21 cellular contexts compared by ENCODE assay signal in the genomic region with DNA sequence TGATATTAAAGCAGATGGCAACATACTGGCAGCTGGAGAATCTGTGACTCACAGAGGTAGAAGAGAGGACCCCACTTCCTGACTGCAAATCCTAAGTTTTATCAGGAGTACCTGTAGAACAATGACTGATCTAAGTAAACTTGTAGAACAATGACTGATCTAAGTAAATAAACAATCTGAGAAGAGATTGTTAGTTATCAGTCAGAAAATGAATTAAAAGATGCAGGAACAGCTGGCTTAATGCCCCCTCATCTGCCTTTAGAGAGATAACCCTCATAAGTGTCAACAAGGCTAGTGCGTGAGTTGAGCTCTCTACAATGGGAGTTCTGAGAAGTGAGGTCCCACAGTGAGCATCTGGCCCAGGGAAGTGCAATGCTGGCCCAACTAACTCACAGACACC. TPM values are rescaled to one million over a fixed set of nuclear protein-coding genes. Genes with fewer than 3 reads are reported as not detected.
A peak's percentile ranks its signal among the peaks of the same experiment; 100 is the strongest.
DNase-seq lines count a peak whose midpoint lies in the region; ATAC-seq and TF ChIP-seq lines count a peak whose summit lies in the region.
"Had no signal": no experiment of that assay in that cellular context is flagged by ENCODE, and none has a peak within 500 bp of the region (broad histone marks: within the 10 kb centered on the region; RNA-seq: fewer than 3 reads in every experiment).

No MANE protein-coding gene starts in this region.

- peak overlapping the region; percentile 13 for H3K27ac Mint-ChIP-seq in activated T-cell treated with anti-CD3 and anti-CD28 coated beads, Interleukin-2, amount 50 U/mL, for 24 hours
- H3K27ac Mint-ChIP-seq in WTC11, result peak overlapping the region; percentile 28; the same call in 1 of the 2 replicates
- peak overlapping the region; percentile 20 for H3K27ac Mint-ChIP-seq in stimulated activated effector memory CD8-positive, alpha-beta T cell treated with anti-CD3 and anti-CD28 coated beads, Interleukin-12 subunit alpha, Interleukin-12 subunit beta, amount 100 ng/mL, for 72 hours

- H3K9me3 ChIP-seq in right lobe of liver, result no peaks in the 10 kb centered on the region
- H3K9me3 ChIP-seq: Peyer's patch had no signal

- H3K4me1 Mint-ChIP-seq in activated T-cell treated with anti-CD3 and anti-CD28 coated beads, Interleukin-2, amount 50 U/mL, for 24 hours (ENCODE audit: low read depth), result peaks cover 9% of the 10 kb centered on the region
- no peaks in the 10 kb centered on the region for H3K4me1 Mint-ChIP-seq in activated T-cell treated with anti-CD3 and anti-CD28 coated beads, Interleukin-2, amount 50 U/mL, for 4 hours (ENCODE audit: low read depth)
- no peaks in the 10 kb centered on the region for H3K4me1 Mint-ChIP-seq in WTC11
- H3K4me1 Mint-ChIP-seq in stimulated activated effector memory CD8-positive, alpha-beta T cell treated with anti-CD3 and anti-CD28 coated beads, Interleukin-12 subunit alpha, Interleukin-12 subunit beta, amount 100 ng/mL, for 72 hours, result peaks cover 16% of the 10 kb centered on the region

- no peaks in the 10 kb centered on the region for H3K27me3 Mint-ChIP-seq in activated T-cell treated with anti-CD3 and anti-CD28 coated beads, Interleukin-2, amount 50 U/mL, for 24 hours
- H3K27me3 Mint-ChIP-seq in activated T-cell treated with anti-CD3 and anti-CD28 coated beads, Interleukin-2, amount 50 U/mL, for 4 hours (ENCODE audit: low read depth), result no peaks in the 10 kb centered on the region
- H3K27me3 Mint-ChIP-seq in WTC11 (ENCODE audit: low read depth), result no peaks in the 10 kb centered on the region

- ATAC-seq in activated T-cell treated with anti-CD3 and anti-CD28 coated beads, Interleukin-2, amount 50 U/mL, for 4 hours, result no peak
- ATAC-seq in WTC11 (no peak), right lobe of liver (no peak)
- no peak for ATAC-seq in stimulated activated effector memory CD8-positive, alpha-beta T cell treated with anti-CD3 and anti-CD28 coated beads, Interleukin-12 subunit alpha, Interleukin-12 subunit beta, amount 100 ng/mL, for 72 hours

- no peaks in the 10 kb centered on the region for H3K9me3 Mint-ChIP-seq in activated T-cell treated with anti-CD3 and anti-CD28 coated beads, Interleukin-2, amount 50 U/mL, for 24 hours
- no peaks in the 10 kb centered on the region for H3K9me3 Mint-ChIP-seq in activated T-cell treated with anti-CD3 and anti-CD28 coated beads, Interleukin-2, amount 50 U/mL, for 4 hours
- no peaks in the 10 kb centered on the region for H3K9me3 Mint-ChIP-seq in WTC11
- H3K9me3 Mint-ChIP-seq in stimulated activated effector memory CD8-positive, alpha-beta T cell treated with anti-CD3 and anti-CD28 coated beads, Interleukin-12 subunit alpha, Interleukin-12 subunit beta, amount 100 ng/mL, for 72 hours, result no peaks in the 10 kb centered on the region

- 89% methylated on average over 1 of the region's 1 CpG for WGBS in right lobe of liver (ENCODE audit: insufficient coverage, low coverage, low lambda C conversion rate, missing lambda C conversion rate)

- H3K27me3 ChIP-seq in brain microvascular endothelial cell (replicated peaks), result no peaks in the 10 kb centered on the region
- no peaks in the 10 kb centered on the region for H3K27me3 ChIP-seq in right lobe of liver
- H3K27me3 ChIP-seq: Peyer's patch had no signal

- H3K27ac ChIP-seq in brain microvascular endothelial cell (no peak overlapping the region), right lobe of liver (no peak overlapping the region)
- H3K27ac ChIP-seq: Peyer's patch had no signal

- no peak for TF ChIP-seq POLR2A in right lobe of liver (IDR thresholded peaks at IDR 0.05)

- intact Hi-C loops in right lobe of liver (cut with DNase I), result loop anchor here in 1 of 2 donors (10.0 kb wide), 1 partner anchor 110 kb away; no protein-coding TSS in a partner anchor

- DNase-seq in activated T-cell treated with anti-CD3 and anti-CD28 coated beads, Interleukin-2, amount 50 U/mL, for 24 hours, result no peak
- DNase-seq in activated T-cell treated with anti-CD3 and anti-CD28 coated beads, Interleukin-2, amount 50 U/mL, for 4 hours, result no peak
- no peak for DNase-seq in WTC11 (ENCODE audit: low spot score)
- DNase-seq in iPS-NIHi7 (ENCODE audit: extremely low spot score), result peak; percentile 22
- no peak for DNase-seq in stimulated activated effector memory CD8-positive, alpha-beta T cell treated with anti-CD3 and anti-CD28 coated beads, Interleukin-12 subunit alpha, Interleukin-12 subunit beta, amount 100 ng/mL, for 72 hours (ENCODE audit: low spot score in 2 of 2)
- DNase-seq in brain microvascular endothelial cell, result no peak
- no peak for DNase-seq in NCI-H1417 treated with DMSO at 0.1 percent for 48 hours (lab: John Stamatoyannopoulos, UW)
- no peak for DNase-seq in right lobe of liver
- DNase-seq: COR-L47, DMS79, GDM1, HCEC 1CT, MV-4-11, NCI-H1436, NCI-H345, NCI-H748 treated with DMSO at 0.1 percent for 48 hours, Peyer's patch, SHP77 treated with DMSO at 0.1 percent for 48 hours had no signal

- POLR2A ChIA-PET in WTC11 (lab: Charles Lee), result interaction anchor here (0.8 kb wide), 1 partner anchor 278 kb away, joined by 5 read pairs; no protein-coding TSS in a partner anchor

- H3K4me3 ChIP-seq in brain microvascular endothelial cell (ENCODE audit: low read depth, low read length) (no peak overlapping the region), right lobe of liver (no peak overlapping the region)
- H3K4me3 ChIP-seq: Peyer's patch had no signal

- H3K36me3 Mint-ChIP-seq in activated T-cell treated with anti-CD3 and anti-CD28 coated beads, Interleukin-2, amount 50 U/mL, for 24 hours (ENCODE audit: low read depth), result peaks cover 13% of the 10 kb centered on the region
- peaks cover 8% of the 10 kb centered on the region for H3K36me3 Mint-ChIP-seq in activated T-cell treated with anti-CD3 and anti-CD28 coated beads, Interleukin-2, amount 50 U/mL, for 4 hours (ENCODE audit: insufficient read depth)
- H3K36me3 Mint-ChIP-seq in WTC11, result no peaks in the 10 kb centered on the region
- peaks cover 3% of the 10 kb centered on the region for H3K36me3 Mint-ChIP-seq in stimulated activated effector memory CD8-positive, alpha-beta T cell treated with anti-CD3 and anti-CD28 coated beads, Interleukin-12 subunit alpha, Interleukin-12 subunit beta, amount 100 ng/mL, for 72 hours

- H3K36me3 ChIP-seq in brain microvascular endothelial cell (replicated peaks), result no peaks in the 10 kb centered on the region
- peaks cover 0 to 18% (median 5%) of the 10 kb centered on the region in 4 donors for H3K36me3 ChIP-seq in right lobe of liver

- TF ChIP-seq CTCF in WTC11 (IDR thresholded peaks at IDR 0.05), result no peak
- no peak for TF ChIP-seq CTCF in brain microvascular endothelial cell (IDR thresholded peaks at IDR 0.05; ENCODE audit: low read depth, low read length, missing control alignments)
- no peak for TF ChIP-seq CTCF in right lobe of liver (IDR thresholded peaks at IDR 0.05)

- CTCF ChIA-PET in WTC11 (lab: Charles Lee), result interaction anchor here (1.0 kb wide), 1 partner anchor 109 kb away, joined by 9 read pairs; no protein-coding TSS in a partner anchor

- H3K4me1 ChIP-seq in right lobe of liver, result no peaks in the 10 kb centered on the region
- H3K4me1 ChIP-seq: Peyer's patch had no signal

- no peak overlapping the region for H3K4me3 Mint-ChIP-seq in activated T-cell treated with anti-CD3 and anti-CD28 coated beads, Interleukin-2, amount 50 U/mL, for 24 hours
- H3K4me3 Mint-ChIP-seq in activated T-cell treated with anti-CD3 and anti-CD28 coated beads, Interleukin-2, amount 50 U/mL, for 4 hours, result no peak overlapping the region
- H3K4me3 Mint-ChIP-seq in WTC11, result no peak overlapping the region
- no peak overlapping the region for H3K4me3 Mint-ChIP-seq in stimulated activated effector memory CD8-positive, alpha-beta T cell treated with anti-CD3 and anti-CD28 coated beads, Interleukin-12 subunit alpha, Interleukin-12 subunit beta, amount 100 ng/mL, for 72 hours
- H3K4me3 Mint-ChIP-seq: CD14-positive monocyte had no signal

- in situ Hi-C loops in brain microvascular endothelial cell (cut with HindIII; ENCODE audit: low pct_ligation_motif_present, low sequenced_read_pairs), result loop anchor here (25.0 kb wide), 1 partner anchor 108 kb away; no protein-coding TSS in a partner anchor

TF ChIP-seq in WTC11, 78 proteins besides CTCF, POLR2A, EP300 and RAD21:
- TF ChIP-seq TP53 (CRISPR knock-in tag; IDR thresholded peaks at IDR 0.05) (no peak), RORB (CRISPR knock-in tag; IDR thresholded peaks at IDR 0.05) (0 out of 2 replicates have a peak, but pooled peaks have one; percentile 37)
- TF ChIP-seq, protein P1, sequence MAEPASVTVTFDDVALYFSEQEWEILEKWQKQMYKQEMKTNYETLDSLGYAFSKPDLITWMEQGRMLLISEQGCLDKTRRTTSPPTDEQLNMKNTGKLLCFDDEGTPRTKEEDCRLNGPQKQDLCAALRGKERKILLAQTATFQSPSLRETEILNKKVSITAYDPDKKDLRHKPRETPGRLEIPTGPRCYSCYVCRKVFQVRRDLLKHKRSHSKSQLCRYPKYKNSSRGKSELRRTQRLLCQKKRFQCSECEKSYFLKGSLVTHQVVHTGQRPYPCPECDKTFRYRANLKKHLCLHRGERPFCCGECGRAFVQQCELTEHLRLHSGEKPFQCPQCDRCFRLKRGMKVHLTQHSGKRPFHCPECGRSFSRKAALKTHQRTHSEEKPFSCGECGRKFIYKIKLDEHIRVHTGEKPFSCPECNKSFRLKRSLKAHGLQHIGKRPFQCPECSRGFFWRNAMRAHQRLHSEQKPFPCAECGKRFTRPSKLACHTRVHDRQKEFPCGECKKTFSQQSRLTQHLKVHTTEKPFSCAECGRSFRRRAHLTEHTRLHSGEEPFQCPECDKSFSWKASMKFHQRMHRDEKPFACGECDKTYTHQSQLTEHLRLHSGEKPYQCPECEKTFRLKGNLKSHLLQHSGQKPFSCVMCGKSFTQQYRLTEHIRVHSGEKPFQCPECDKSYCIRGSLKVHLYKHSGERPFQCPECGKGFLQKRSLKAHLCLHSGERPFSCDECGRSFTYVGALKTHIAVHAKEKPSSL (CRISPR knock-in tag; conservative IDR thresholded peaks at IDR 0.05), result no peak

RNA-seq across cellular contexts. Expression of a gene that starts 14.6 kb away (rescaled TPM):
- total RNA-seq in activated T-cell treated with anti-CD3 and anti-CD28 coated beads, Interleukin-2, amount 50 U/mL, for 4 hours, result 10 to 100 TPM in 2 of 3 donors, 1 to 10 TPM in 1; 6.5 to 12.1 (median 10.8) TPM
- total RNA-seq in WTC11 (2021), result 20.3 to 28.9 TPM (median 28.8 TPM) in 3 replicates
- 100 to 1,000 TPM in 1 of 6 experiments, 10 to 100 TPM in 5; 60.9 to 108 (median 94.5) TPM for total RNA-seq in right lobe of liver

RNA-seq across cellular contexts. Expression of a gene that starts 15.1 kb away (rescaled TPM):
- total RNA-seq in activated T-cell treated with anti-CD3 and anti-CD28 coated beads, Interleukin-2, amount 50 U/mL, for 4 hours, result 10 to 100 TPM; 57.9 to 63.4 (median 61.1) TPM
- total RNA-seq in WTC11 (2021) (31.3 to 38.6 TPM (median 31.9 TPM) in 3 replicates), right lobe of liver (10 to 100 TPM; 24.3 to 41.3 (median 27.5) TPM)

RNA-seq across cellular contexts. Expression of a gene that starts 48.0 kb away (rescaled TPM):
- not detected for total RNA-seq in activated T-cell treated with anti-CD3 and anti-CD28 coated beads, Interleukin-2, amount 50 U/mL, for 4 hours
- total RNA-seq in WTC11 (2021), result not detected in 3 replicates
- under 1 TPM in 5 of 6 experiments, not detected in 1; 0.15 to 0.30 (median 0.19) TPM for total RNA-seq in right lobe of liver
- total RNA-seq: A673, LHCN-M2 had no signal
